In the genomic region with DNA sequence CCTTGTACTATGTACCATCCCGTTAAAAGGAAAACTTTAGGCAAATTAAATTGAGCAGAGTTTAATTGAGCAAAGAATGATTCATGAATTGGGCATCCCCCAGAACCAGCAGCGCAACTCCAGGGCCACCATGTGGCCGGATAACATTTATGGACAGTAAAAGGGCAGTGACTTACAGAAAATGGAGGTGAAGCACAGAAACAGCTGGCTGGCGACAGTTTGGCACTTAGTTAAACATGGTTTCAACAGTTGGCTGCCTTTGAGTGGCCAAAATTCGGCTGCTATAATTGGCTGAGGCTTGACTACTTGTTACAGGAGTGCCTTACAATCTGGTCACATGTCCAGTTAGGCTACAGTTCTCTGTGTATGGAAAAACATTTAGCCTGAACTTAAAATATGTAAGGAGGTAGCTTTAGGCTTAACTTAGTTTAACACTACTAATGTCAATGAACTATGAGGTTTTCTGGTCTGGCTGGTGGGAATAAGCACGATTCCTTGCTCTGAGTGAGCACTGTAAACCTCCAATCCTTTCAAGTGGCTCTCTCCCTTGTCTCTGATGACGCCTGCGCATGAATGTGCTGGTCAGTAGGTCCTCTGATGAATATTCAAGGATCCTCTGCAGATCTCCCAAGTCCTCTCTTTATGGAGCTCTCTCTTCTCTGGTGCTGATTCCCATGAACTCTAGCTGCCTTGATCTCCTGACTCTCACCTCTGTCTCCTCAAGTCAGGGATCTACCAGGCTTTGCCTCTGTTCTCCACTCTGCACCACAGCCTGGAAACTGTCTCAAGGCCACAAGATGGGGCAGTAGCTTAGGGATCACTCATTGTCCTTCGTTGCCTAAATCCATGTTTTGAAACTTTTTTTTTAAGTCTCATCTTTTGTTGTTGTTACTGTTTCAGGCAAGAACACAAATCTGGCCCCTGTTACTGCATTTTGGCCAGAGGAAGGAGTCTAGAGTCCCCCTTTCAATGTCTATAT, we compare ENCODE assay signal across 7 cellular contexts. TPM values are rescaled to one million over a fixed set of nuclear protein-coding genes. Genes with fewer than 3 reads are reported as not detected.
DNase-seq lines count a peak whose midpoint lies in the region; ATAC-seq and TF ChIP-seq lines count a peak whose summit lies in the region.

No MANE protein-coding gene starts in this region.

- no peak overlapping the region for H3K56ac ChIP-seq in H9 (ENCODE audit: insufficient read length, low read depth, low read length)

- no peaks in the 10 kb centered on the region for H3K36me3 ChIP-seq in SJCRH30

- H3K14ac ChIP-seq in H9 (ENCODE audit: insufficient read depth, low read length): no peak overlapping the region

- no peaks in the 10 kb centered on the region for H3K79me2 ChIP-seq in H9 (ENCODE audit: insufficient read depth, low read length)

- H3K27me3 ChIP-seq in H9 (ENCODE audit: insufficient read depth, low read length): no peaks in the 10 kb centered on the region
- H3K27me3 ChIP-seq in SJCRH30: no peaks in the 10 kb centered on the region

- no peak overlapping the region for H3K27ac ChIP-seq in H9 (ENCODE audit: insufficient read length, low read depth, low read length)
- peak overlapping the region; percentile 45; the same call in 1 of the 2 replicates for H3K27ac ChIP-seq in SJCRH30

- no peak overlapping the region for H2BK15ac ChIP-seq in H9 (ENCODE audit: low read depth, low read length)

- no peak overlapping the region for H2AFZ ChIP-seq in H9 (ENCODE audit: low read length)

- H3K27me3 Mint-ChIP-seq in H9 (ENCODE audit: low read depth): peaks cover 4% of the 10 kb centered on the region

- H3K4me3 ChIP-seq in SJCRH30: peak overlapping the region; percentile 20

- H2BK20ac ChIP-seq in H9 (ENCODE audit: low read depth, low read length, poor library complexity, severe bottlenecking): no peak overlapping the region

- no peaks in the 10 kb centered on the region for H3K9me3 Mint-ChIP-seq in H9

- ATAC-seq in sciatic nerve: peak; percentile 92
- no peak for ATAC-seq in GM21737 (IDR thresholded peaks at IDR 0.05; ENCODE audit: unreplicated experiment)
- ATAC-seq in HG03565 (IDR thresholded peaks at IDR 0.05; ENCODE audit: unreplicated experiment): no peak

- H3T11ph ChIP-seq in H9 (ENCODE audit: low read length): no peak overlapping the region

- H2BK12ac ChIP-seq in H9 (ENCODE audit: insufficient read length, low read depth, low read length): no peak overlapping the region

- WGBS in H9 (ENCODE audit: extremely low coverage, insufficient read length, low lambda C conversion rate): no CpG with 5 or more reads among the region's 9 CpGs

- H4K20me1 ChIP-seq in H9 (ENCODE audit: control insufficient read depth, insufficient read depth, insufficient read length): no peaks in the 10 kb centered on the region

- intact Hi-C loops in sciatic nerve (cut with DNase I): no loop called here

- H2AK5ac ChIP-seq in H9 (ENCODE audit: insufficient read length, low read length): no peak overlapping the region

- H2BK5ac ChIP-seq in H9 (ENCODE audit: insufficient read length, low read length): no peak overlapping the region

- H3K23me2 ChIP-seq in H9 (ENCODE audit: insufficient read length, low read depth, low read length, poor library complexity, severe bottlenecking): no peaks in the 10 kb centered on the region

- DNase-seq in H9 (no peak), SJCRH30 (peak; percentile 78 to 83), fibroblast of the conjunctiva (ENCODE audit: low read depth) (peak; percentile 72), sciatic nerve (ENCODE audit: low spot score) (no peak), NCI-H2107 treated with DMSO at 0.1 percent for 48 hours (lab: John Stamatoyannopoulos, UW; ENCODE audit: unreplicated experiment) (no peak)

- H4K91ac ChIP-seq in H9 (ENCODE audit: insufficient read length, low read depth, low read length): no peak overlapping the region

- H3K18ac ChIP-seq in H9 (ENCODE audit: insufficient read length, low read depth, low read length): no peak overlapping the region

- no peak overlapping the region for H4K5ac ChIP-seq in H9 (ENCODE audit: insufficient read length, low read depth, low read length)

- no peak overlapping the region for H3K23ac ChIP-seq in H9 (ENCODE audit: insufficient read length, low read depth, low read length)

- no peak overlapping the region for H3K27ac Mint-ChIP-seq in H9

- H2BK120ac ChIP-seq in H9 (ENCODE audit: low read depth, low read length, poor library complexity, severe bottlenecking): no peak overlapping the region

- H4K8ac ChIP-seq in H9 (replicated peaks; ENCODE audit: insufficient read length, low read depth, low read length): no peak overlapping the region

- H3K4me3 Mint-ChIP-seq in H9: no peak overlapping the region

- no peak overlapping the region for H3K9ac ChIP-seq in H9 (ENCODE audit: extremely low read depth, insufficient read length, low read length)

- H3K4me2 ChIP-seq in H9 (ENCODE audit: insufficient read depth, insufficient read length, low read length): no peak overlapping the region

- no peak overlapping the region for H3K4ac ChIP-seq in H9 (ENCODE audit: low read depth, low read length)

- peak; percentile 35; the same call in 2 of the 3 replicates for TF ChIP-seq CTCF in H9 (conservative IDR thresholded peaks at IDR 0.05)

- H3K4me1 ChIP-seq in H9 (ENCODE audit: insufficient read depth, low read length) (peaks cover 7% of the 10 kb centered on the region; the same call in 1 of the 2 replicates), SJCRH30 (no peaks in the 10 kb centered on the region)

- H3K36me3 Mint-ChIP-seq in H9 (ENCODE audit: insufficient read depth in 1 of 3, low read depth in 3 of 3): no peaks in the 10 kb centered on the region; a peak in 1 of 7 replicates

- peaks cover 20 to 22% of the 10 kb centered on the region in 2 experiments for H3K4me1 Mint-ChIP-seq in H9

- H3K9me3 ChIP-seq in H9 (ENCODE audit: control insufficient read depth, low read depth, low read length): no peaks in the 10 kb centered on the region
- H3K9me3 ChIP-seq in SJCRH30 (replicated peaks): no peaks in the 10 kb centered on the region

- H3K79me1 ChIP-seq in H9 (ENCODE audit: insufficient read depth, low read depth, low read length, poor library complexity, severe bottlenecking): no peaks in the 10 kb centered on the region

RNA-seq across cellular contexts. Expression of a gene that starts 24.4 kb away (rescaled TPM):
- 20.9 and 22.4 TPM in 2 replicates for total RNA-seq in H9 (2021)
- 7.1 and 8.1 TPM in 2 replicates for total RNA-seq in SJCRH30 (2014; rRNA removed; shearing (Covaris generic))
- total RNA-seq in sciatic nerve: 53.4 TPM

Comparison
In these comparisons a context has a peak if more than half of its experiments do, and no peak if none do; other contexts are left out.
1. DNase-seq: peak in SJCRH30 (2 of 2) and fibroblast of the conjunctiva (single experiment); none in H9 (single experiment), sciatic nerve (single experiment) and NCI-H2107 treated with DMSO at 0.1 percent for 48 hours (single experiment).